In the genomic region with DNA sequence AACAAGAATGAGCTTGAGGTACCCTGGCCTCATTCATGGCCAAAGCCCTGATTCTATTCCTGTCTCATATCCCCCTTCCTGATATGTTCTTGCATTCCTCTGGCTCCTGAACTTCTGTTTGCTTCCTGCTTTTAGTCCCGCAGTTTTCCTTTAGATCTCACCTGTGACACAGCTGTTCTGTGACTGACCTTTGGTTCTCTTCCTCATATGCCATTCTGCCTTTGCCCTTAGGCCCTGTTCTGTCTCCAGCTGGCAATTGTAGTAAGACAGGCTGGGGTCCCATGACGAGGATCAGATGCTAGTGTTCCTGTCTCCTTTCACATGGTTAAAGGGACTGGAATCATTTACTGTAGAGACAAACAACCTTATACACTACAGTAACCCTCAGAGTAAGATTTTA, we compare ENCODE assay signal across 1 cellular context.
A peak's percentile ranks its signal among the peaks of the same experiment; 100 is the strongest.
TF ChIP-seq lines count a peak whose summit lies in the region.

No MANE protein-coding gene starts in this region.

TF ChIP-seq in liver, 16 proteins besides CTCF, POLR2A, EP300 and RAD21 (continued from another document):
- TF ChIP-seq, protein P1, sequence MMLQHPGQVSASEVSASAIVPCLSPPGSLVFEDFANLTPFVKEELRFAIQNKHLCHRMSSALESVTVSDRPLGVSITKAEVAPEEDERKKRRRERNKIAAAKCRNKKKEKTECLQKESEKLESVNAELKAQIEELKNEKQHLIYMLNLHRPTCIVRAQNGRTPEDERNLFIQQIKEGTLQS (IDR thresholded peaks at IDR 0.05): no peak
- peak; percentile 88 to 96 for TF ChIP-seq HNF4A (conservative IDR thresholded peaks at IDR 0.05)
- peak; percentile 93 to 94 for TF ChIP-seq RXRA (IDR thresholded peaks at IDR 0.05)
- TF ChIP-seq FOXA2 (IDR thresholded peaks at IDR 0.05): no peak
- peak in 1 of 2 donors; percentile 49 for TF ChIP-seq GABPA (IDR thresholded peaks at IDR 0.05 in 1 of 2, conservative IDR thresholded peaks at IDR 0.05 in 1 of 2)
- TF ChIP-seq, protein P2, sequence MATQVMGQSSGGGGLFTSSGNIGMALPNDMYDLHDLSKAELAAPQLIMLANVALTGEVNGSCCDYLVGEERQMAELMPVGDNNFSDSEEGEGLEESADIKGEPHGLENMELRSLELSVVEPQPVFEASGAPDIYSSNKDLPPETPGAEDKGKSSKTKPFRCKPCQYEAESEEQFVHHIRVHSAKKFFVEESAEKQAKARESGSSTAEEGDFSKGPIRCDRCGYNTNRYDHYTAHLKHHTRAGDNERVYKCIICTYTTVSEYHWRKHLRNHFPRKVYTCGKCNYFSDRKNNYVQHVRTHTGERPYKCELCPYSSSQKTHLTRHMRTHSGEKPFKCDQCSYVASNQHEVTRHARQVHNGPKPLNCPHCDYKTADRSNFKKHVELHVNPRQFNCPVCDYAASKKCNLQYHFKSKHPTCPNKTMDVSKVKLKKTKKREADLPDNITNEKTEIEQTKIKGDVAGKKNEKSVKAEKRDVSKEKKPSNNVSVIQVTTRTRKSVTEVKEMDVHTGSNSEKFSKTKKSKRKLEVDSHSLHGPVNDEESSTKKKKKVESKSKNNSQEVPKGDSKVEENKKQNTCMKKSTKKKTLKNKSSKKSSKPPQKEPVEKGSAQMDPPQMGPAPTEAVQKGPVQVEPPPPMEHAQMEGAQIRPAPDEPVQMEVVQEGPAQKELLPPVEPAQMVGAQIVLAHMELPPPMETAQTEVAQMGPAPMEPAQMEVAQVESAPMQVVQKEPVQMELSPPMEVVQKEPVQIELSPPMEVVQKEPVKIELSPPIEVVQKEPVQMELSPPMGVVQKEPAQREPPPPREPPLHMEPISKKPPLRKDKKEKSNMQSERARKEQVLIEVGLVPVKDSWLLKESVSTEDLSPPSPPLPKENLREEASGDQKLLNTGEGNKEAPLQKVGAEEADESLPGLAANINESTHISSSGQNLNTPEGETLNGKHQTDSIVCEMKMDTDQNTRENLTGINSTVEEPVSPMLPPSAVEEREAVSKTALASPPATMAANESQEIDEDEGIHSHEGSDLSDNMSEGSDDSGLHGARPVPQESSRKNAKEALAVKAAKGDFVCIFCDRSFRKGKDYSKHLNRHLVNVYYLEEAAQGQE (IDR thresholded peaks at IDR 0.05): peak; percentile 82
- TF ChIP-seq TAF1 (conservative IDR thresholded peaks at IDR 0.05): peak; percentile 35
- TF ChIP-seq FOXA1 (IDR thresholded peaks at IDR 0.05): peak; percentile 60
- TF ChIP-seq HNF4G (IDR thresholded peaks at IDR 0.05): peak; percentile 46
- peak; percentile 33 for TF ChIP-seq NR2F2 (IDR thresholded peaks at IDR 0.05)
- TF ChIP-seq EGR1 (IDR thresholded peaks at IDR 0.05; ENCODE audit: low read depth in 2 of 2): peak in 1 of 2 donors; percentile 82
- TF ChIP-seq YY1 (IDR thresholded peaks at IDR 0.05): peak; percentile 70
- TF ChIP-seq SP1 (IDR thresholded peaks at IDR 0.05): peak; percentile 94
